Comparison of ENCODE assay signal across 1 cellular context in the genomic region with DNA sequence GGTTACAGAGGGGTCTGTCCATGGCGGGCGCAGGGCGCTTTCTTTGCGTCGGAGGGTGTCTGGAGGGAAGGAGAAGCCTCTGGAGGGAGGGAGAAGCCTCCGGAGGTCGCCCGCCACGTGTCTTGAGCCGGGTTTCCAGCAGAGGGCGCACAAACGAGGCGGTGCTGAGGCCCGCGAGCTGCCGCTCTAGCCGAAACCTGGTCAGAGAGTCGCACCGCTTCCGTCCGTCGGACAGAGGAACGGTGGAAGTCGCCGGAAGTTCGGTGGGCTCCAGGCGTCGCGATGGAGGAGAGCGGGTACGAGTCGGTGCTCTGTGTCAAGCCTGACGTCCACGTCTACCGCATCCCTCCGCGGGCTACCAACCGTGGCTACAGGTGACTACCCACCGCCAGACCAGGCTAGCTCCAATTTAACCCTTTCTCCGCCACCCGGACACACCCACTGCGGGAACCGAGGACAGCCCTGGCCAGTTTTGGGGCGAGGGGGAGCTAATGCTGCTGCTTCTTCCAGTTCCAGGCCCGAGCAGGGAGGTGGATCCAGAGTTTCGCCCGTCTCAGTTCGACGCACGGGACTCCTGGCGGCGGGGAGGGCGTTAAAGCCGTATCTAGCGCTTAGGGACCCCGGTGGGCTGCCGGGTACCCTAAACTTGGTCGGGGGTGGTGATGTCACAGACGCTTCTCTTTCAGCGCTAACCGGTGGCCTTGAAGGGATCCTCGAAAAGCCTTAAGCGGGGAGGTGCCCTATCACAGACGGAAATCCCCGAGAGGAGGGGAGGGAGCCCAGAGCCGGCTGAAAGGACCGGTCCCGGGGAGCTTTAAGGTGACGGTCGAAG.
TF ChIP-seq lines count a peak whose summit lies in the region.

Gene NECAP2, plus strand, starts transcription at position 245 of the 832 bp plus-strand sequence. Its CDS starts 38 bp downstream, at position 283.

TF ChIP-seq in K562, 482 proteins besides CTCF, POLR2A, EP300 and RAD21 (continued from another document and continues in another):
- no peak for TF ChIP-seq E2F3 (CRISPR knock-in tag; IDR thresholded peaks at IDR 0.05)
- no peak for TF ChIP-seq ZNF134 (CRISPR knock-in tag; conservative IDR thresholded peaks at IDR 0.05)
- no peak for TF ChIP-seq CBX8 (IDR thresholded peaks at IDR 0.05; ENCODE audit: borderline replicate concordance, extremely low read depth, low read depth, low read length, poor library complexity, severe bottlenecking)
- TF ChIP-seq RFX5 (IDR thresholded peaks at IDR 0.05; ENCODE audit: low read depth, low read length) = 0 out of 2 replicates have a peak, but pooled peaks have one; percentile 15
- TF ChIP-seq FOS (IDR thresholded peaks at IDR 0.05; ENCODE audit: extremely low read depth, insufficient read length) = no peak
- peak; percentile 52 for TF ChIP-seq TCF3 (CRISPR knock-in tag; IDR thresholded peaks at IDR 0.05)
- TF ChIP-seq, protein P1, sequence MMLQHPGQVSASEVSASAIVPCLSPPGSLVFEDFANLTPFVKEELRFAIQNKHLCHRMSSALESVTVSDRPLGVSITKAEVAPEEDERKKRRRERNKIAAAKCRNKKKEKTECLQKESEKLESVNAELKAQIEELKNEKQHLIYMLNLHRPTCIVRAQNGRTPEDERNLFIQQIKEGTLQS (IDR thresholded peaks at IDR 0.05) = 0 out of 2 replicates have a peak, but pooled peaks have one; percentile 28
- TF ChIP-seq, protein P1 (CRISPR knock-in tag; conservative IDR thresholded peaks at IDR 0.05) = no peak
- TF ChIP-seq TAF15 (IDR thresholded peaks at IDR 0.05; ENCODE audit: low read depth, low read length) = no peak
- TF ChIP-seq ZNF316 (IDR thresholded peaks at IDR 0.05) = peak; percentile 23; the same call in 1 of the 2 replicates
- TF ChIP-seq NR1H2 (CRISPR knock-in tag; IDR thresholded peaks at IDR 0.05) = 0 out of 2 replicates have a peak, but pooled peaks have one; percentile 18
- TF ChIP-seq ZNF41 (CRISPR knock-in tag; conservative IDR thresholded peaks at IDR 0.05) = no peak
- TF ChIP-seq YBX1 (IDR thresholded peaks at IDR 0.05) = no peak
- TF ChIP-seq HNRNPLL (IDR thresholded peaks at IDR 0.05; ENCODE audit: low read depth, low read length, poor library complexity, severe bottlenecking) = peak; percentile 49
- peak; percentile 94 to 98 for TF ChIP-seq SIN3A (IDR thresholded peaks at IDR 0.05; ENCODE audit: borderline replicate concordance in 2 of 2, control insufficient read depth in 1 of 2, low read depth in 2 of 2, low read length in 2 of 2)
- TF ChIP-seq MTA3 (IDR thresholded peaks at IDR 0.05; ENCODE audit: borderline replicate concordance) = peak; percentile 93; the same call in 1 of the 2 replicates
- TF ChIP-seq KAT2B (IDR thresholded peaks at IDR 0.05; ENCODE audit: low read depth, low read length) = no peak
- TF ChIP-seq SETDB1 (IDR thresholded peaks at IDR 0.05; ENCODE audit: low read length) = peak; percentile 83
- no peak for TF ChIP-seq MEF2A (IDR thresholded peaks at IDR 0.05; ENCODE audit: control insufficient read depth, low read depth, low read length)
- TF ChIP-seq RBM17 (IDR thresholded peaks at IDR 0.05; ENCODE audit: borderline replicate concordance, low read depth, low read length) = no peak
- no peak for TF ChIP-seq BRD9 (IDR thresholded peaks at IDR 0.05; ENCODE audit: low read depth, partially characterized antibody)
- TF ChIP-seq TAF7 (tag; IDR thresholded peaks at IDR 0.05) = peak; percentile 82
- 0 out of 2 replicates have a peak, but pooled peaks have one; percentile 79 for TF ChIP-seq GATAD2B (IDR thresholded peaks at IDR 0.05; ENCODE audit: borderline replicate concordance)
- peak; percentile 42 to 81; a peak in 1 of 4 replicates for TF ChIP-seq ETV6 (IDR thresholded peaks at IDR 0.05; ENCODE audit: borderline replicate concordance in 1 of 2, low read depth in 2 of 2, low read length in 1 of 2)
- no peak for TF ChIP-seq ETV6 (CRISPR knock-in tag; IDR thresholded peaks at IDR 0.05; ENCODE audit: borderline replicate concordance)
- TF ChIP-seq, protein P2, sequence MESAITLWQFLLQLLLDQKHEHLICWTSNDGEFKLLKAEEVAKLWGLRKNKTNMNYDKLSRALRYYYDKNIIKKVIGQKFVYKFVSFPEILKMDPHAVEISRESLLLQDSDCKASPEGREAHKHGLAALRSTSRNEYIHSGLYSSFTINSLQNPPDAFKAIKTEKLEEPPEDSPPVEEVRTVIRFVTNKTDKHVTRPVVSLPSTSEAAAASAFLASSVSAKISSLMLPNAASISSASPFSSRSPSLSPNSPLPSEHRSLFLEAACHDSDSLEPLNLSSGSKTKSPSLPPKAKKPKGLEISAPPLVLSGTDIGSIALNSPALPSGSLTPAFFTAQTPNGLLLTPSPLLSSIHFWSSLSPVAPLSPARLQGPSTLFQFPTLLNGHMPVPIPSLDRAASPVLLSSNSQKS (CRISPR knock-in tag; IDR thresholded peaks at IDR 0.05) = no peak
- no peak for TF ChIP-seq ILK (tag; IDR thresholded peaks at IDR 0.05; ENCODE audit: borderline replicate concordance, low read depth)
- TF ChIP-seq TFAM (CRISPR knock-in tag; conservative IDR thresholded peaks at IDR 0.05) = no peak
- no peak; the same call in 1 of the 2 replicates for TF ChIP-seq ZHX1 (conservative IDR thresholded peaks at IDR 0.05; ENCODE audit: low read length)
- no peak for TF ChIP-seq ZNF232 (CRISPR knock-in tag; IDR thresholded peaks at IDR 0.05)
- TF ChIP-seq, protein P3, sequence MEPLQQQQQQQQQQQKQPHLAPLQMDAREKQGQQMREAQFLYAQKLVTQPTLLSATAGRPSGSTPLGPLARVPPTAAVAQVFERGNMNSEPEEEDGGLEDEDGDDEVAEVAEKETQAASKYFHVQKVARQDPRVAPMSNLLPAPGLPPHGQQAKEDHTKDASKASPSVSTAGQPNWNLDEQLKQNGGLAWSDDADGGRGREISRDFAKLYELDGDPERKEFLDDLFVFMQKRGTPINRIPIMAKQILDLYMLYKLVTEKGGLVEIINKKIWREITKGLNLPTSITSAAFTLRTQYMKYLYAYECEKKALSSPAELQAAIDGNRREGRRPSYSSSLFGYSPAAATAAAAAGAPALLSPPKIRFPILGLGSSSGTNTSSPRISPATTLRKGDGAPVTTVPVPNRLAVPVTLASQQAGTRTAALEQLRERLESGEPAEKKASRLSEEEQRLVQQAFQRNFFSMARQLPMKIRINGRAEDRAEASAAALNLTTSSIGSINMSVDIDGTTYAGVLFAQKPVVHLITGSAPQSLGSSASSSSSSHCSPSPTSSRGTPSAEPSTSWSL (CRISPR knock-in tag; IDR thresholded peaks at IDR 0.05; ENCODE audit: borderline replicate concordance) = peak; percentile 35; the same call in 1 of the 2 replicates
- TF ChIP-seq IRF9 (tag; IDR thresholded peaks at IDR 0.05) = no peak
- no peak; the same call in none of the 2 replicates for TF ChIP-seq ARID1B (IDR thresholded peaks at IDR 0.05)
- TF ChIP-seq, protein P4, sequence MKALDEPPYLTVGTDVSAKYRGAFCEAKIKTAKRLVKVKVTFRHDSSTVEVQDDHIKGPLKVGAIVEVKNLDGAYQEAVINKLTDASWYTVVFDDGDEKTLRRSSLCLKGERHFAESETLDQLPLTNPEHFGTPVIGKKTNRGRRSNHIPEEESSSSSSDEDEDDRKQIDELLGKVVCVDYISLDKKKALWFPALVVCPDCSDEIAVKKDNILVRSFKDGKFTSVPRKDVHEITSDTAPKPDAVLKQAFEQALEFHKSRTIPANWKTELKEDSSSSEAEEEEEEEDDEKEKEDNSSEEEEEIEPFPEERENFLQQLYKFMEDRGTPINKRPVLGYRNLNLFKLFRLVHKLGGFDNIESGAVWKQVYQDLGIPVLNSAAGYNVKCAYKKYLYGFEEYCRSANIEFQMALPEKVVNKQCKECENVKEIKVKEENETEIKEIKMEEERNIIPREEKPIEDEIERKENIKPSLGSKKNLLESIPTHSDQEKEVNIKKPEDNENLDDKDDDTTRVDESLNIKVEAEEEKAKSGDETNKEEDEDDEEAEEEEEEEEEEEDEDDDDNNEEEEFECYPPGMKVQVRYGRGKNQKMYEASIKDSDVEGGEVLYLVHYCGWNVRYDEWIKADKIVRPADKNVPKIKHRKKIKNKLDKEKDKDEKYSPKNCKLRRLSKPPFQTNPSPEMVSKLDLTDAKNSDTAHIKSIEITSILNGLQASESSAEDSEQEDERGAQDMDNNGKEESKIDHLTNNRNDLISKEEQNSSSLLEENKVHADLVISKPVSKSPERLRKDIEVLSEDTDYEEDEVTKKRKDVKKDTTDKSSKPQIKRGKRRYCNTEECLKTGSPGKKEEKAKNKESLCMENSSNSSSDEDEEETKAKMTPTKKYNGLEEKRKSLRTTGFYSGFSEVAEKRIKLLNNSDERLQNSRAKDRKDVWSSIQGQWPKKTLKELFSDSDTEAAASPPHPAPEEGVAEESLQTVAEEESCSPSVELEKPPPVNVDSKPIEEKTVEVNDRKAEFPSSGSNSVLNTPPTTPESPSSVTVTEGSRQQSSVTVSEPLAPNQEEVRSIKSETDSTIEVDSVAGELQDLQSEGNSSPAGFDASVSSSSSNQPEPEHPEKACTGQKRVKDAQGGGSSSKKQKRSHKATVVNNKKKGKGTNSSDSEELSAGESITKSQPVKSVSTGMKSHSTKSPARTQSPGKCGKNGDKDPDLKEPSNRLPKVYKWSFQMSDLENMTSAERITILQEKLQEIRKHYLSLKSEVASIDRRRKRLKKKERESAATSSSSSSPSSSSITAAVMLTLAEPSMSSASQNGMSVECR (CRISPR knock-in tag; IDR thresholded peaks at IDR 0.05) = peak; percentile 99
- TF ChIP-seq ZNF644 (tag; IDR thresholded peaks at IDR 0.05; ENCODE audit: low read depth) = no peak
- no peak; the same call in 1 of the 2 replicates for TF ChIP-seq NCOA1 (IDR thresholded peaks at IDR 0.05; ENCODE audit: low read depth)
